11 cellular contexts compared by ENCODE assay signal in genomic region chr5:64947031-64947430, GRCh38.
DNase-seq lines count a peak whose midpoint lies in the region; ATAC-seq, FAIRE-seq and TF ChIP-seq lines count a peak whose summit lies in the region.
"Had no signal": no experiment of that assay in that cellular context is flagged by ENCODE, and none has a peak within 500 bp of the region (broad histone marks: within the 10 kb centered on the region; RNA-seq: fewer than 3 reads in every experiment).

No MANE protein-coding gene starts in this region.

- H3K27me3 ChIP-seq in endothelial cell of umbilical vein (ENCODE audit: control insufficient read depth in 2 of 2, insufficient read depth in 2 of 2, low read length in 2 of 2) (no peaks in the 10 kb centered on the region), thyroid gland (no peaks in the 10 kb centered on the region), MM.1S (replicated peaks; ENCODE audit: insufficient read depth, low read length) (no peaks in the 10 kb centered on the region)
- H3K27me3 ChIP-seq: heart right ventricle had no signal

- no peaks in the 10 kb centered on the region for H3K9me3 Mint-ChIP-seq in natural killer cell treated with Interleukin-12 subunit alpha and Interleukin-12 subunit beta and Interleukin-15 and Interleukin-18, amount 100 ng/mL, for 72 hours
- H3K9me3 Mint-ChIP-seq: central memory CD8-positive, alpha-beta T cell; stimulated activated memory B cell treated with anti-CD40 and anti-IgM and Interleukin-4, amounts not matched to agents 10 μg/mL and 1 μg/mL and 100 μg/mL, for 72 hours had no signal

- no peak overlapping the region for H3K4me3 Mint-ChIP-seq in natural killer cell treated with Interleukin-12 subunit alpha and Interleukin-12 subunit beta and Interleukin-15 and Interleukin-18, amount 100 ng/mL, for 72 hours
- H3K4me3 Mint-ChIP-seq: central memory CD8-positive, alpha-beta T cell; stimulated activated memory B cell treated with anti-CD40 and anti-IgM and Interleukin-4, amounts not matched to agents 10 μg/mL and 1 μg/mL and 100 μg/mL, for 72 hours had no signal

- dilution Hi-C loops in endothelial cell of umbilical vein (cut with MboI; ENCODE audit: extremely low pct_ligation_motif_present, low sequenced_read_pairs) = no loop called here

- CTCF ChIA-PET in endothelial cell of umbilical vein (lab: Charles Lee) = interaction anchor here (1.1 to 1.8 kb wide), 3 partner anchors 12 to 536 kb away, joined by 5 to 9 read pairs (median 8); no protein-coding TSS in a partner anchor

- no peaks in the 10 kb centered on the region for H3K36me3 Mint-ChIP-seq in natural killer cell treated with Interleukin-12 subunit alpha and Interleukin-12 subunit beta and Interleukin-15 and Interleukin-18, amount 100 ng/mL, for 72 hours

- no TSS peak for BruUV-seq in endothelial cell of umbilical vein (replicated peaks; lab: Mats Ljungman, UMichigan)

- H3K9ac ChIP-seq in endothelial cell of umbilical vein (replicated peaks; ENCODE audit: extremely low read depth, insufficient read depth, low read length) (no peak overlapping the region), MM.1S (ENCODE audit: low read length) (no peak overlapping the region)

- DNase-seq in left ventricle myocardium superior (no peak), Right ventricle myocardium inferior (ENCODE audit: missing footprints) (no peak), NCI-H526 (lab: John Stamatoyannopoulos, UW) (peak; percentile 62 to 65), endothelial cell of umbilical vein (ENCODE audit: low read depth, low spot score) (peak; percentile 81), thyroid gland (no peak), HK-2 (ENCODE audit: unreplicated experiment) (no peak), MM.1S (no peak)
- no peak for DNase-seq in natural killer cell treated with Interleukin-12 subunit alpha and Interleukin-12 subunit beta and Interleukin-15 and Interleukin-18, amount 100 ng/mL, for 72 hours (ENCODE audit: low spot score)
- DNase-seq: heart right ventricle had no signal

- no peaks in the 10 kb centered on the region for H3K9me2 ChIP-seq in MM.1S (replicated peaks; ENCODE audit: insufficient read depth, low read length)

- H3K4me3 ChIP-seq in endothelial cell of umbilical vein (replicated peaks in 1 of 3; ENCODE audit: insufficient read depth in 1 of 3, low read depth in 1 of 3, low read length in 3 of 3) (no peak overlapping the region), thyroid gland (replicated peaks in 1 of 3) (no peak overlapping the region), MM.1S (ENCODE audit: low read length) (no peak overlapping the region)
- H3K4me3 ChIP-seq: heart right ventricle had no signal

- H3K27me3 Mint-ChIP-seq in natural killer cell treated with Interleukin-12 subunit alpha and Interleukin-12 subunit beta and Interleukin-15 and Interleukin-18, amount 100 ng/mL, for 72 hours = no peaks in the 10 kb centered on the region
- H3K27me3 Mint-ChIP-seq: central memory CD8-positive, alpha-beta T cell; stimulated activated memory B cell treated with anti-CD40 and anti-IgM and Interleukin-4, amounts not matched to agents 10 μg/mL and 1 μg/mL and 100 μg/mL, for 72 hours had no signal

- ATAC-seq in left ventricle myocardium superior = peak; percentile 31
- ATAC-seq in Right ventricle myocardium inferior = no peak
- no peak for ATAC-seq in natural killer cell treated with Interleukin-12 subunit alpha and Interleukin-12 subunit beta and Interleukin-15 and Interleukin-18, amount 100 ng/mL, for 72 hours
- ATAC-seq: stimulated activated memory B cell treated with anti-CD40 and anti-IgM and Interleukin-4, amounts not matched to agents 10 μg/mL and 1 μg/mL and 100 μg/mL, for 72 hours had no signal

- no peak overlapping the region for H3K27ac Mint-ChIP-seq in natural killer cell treated with Interleukin-12 subunit alpha and Interleukin-12 subunit beta and Interleukin-15 and Interleukin-18, amount 100 ng/mL, for 72 hours
- H3K27ac Mint-ChIP-seq: stimulated activated memory B cell treated with anti-CD40 and anti-IgM and Interleukin-4, amounts not matched to agents 10 μg/mL and 1 μg/mL and 100 μg/mL, for 72 hours had no signal

- H2AFZ ChIP-seq in endothelial cell of umbilical vein (ENCODE audit: low read depth, low read length) (no peak overlapping the region), MM.1S (ENCODE audit: low read length) (no peak overlapping the region)

- intact Hi-C loops in left ventricle myocardium superior (cut with micrococcal nuclease) = no loop called here
- intact Hi-C loops in Right ventricle myocardium inferior (cut with DNase I) = no loop called here
- intact Hi-C loops in endothelial cell of umbilical vein (cut with micrococcal nuclease) = no loop called here
- intact Hi-C loops in thyroid gland (cut with DNase I) = no loop called here

- POLR2A ChIA-PET in endothelial cell of umbilical vein (lab: Charles Lee) = no interaction called here

- no peaks in the 10 kb centered on the region for H3K36me3 ChIP-seq in endothelial cell of umbilical vein (ENCODE audit: control insufficient read depth in 2 of 2, extremely low read depth in 1 of 2, insufficient read depth in 2 of 2, low read length in 2 of 2)
- H3K36me3 ChIP-seq in thyroid gland = no peaks in the 10 kb centered on the region
- no peaks in the 10 kb centered on the region for H3K36me3 ChIP-seq in MM.1S (replicated peaks; ENCODE audit: insufficient read depth, low read length)
- H3K36me3 ChIP-seq: heart right ventricle had no signal

- no peaks in the 10 kb centered on the region for H3K4me1 Mint-ChIP-seq in natural killer cell treated with Interleukin-12 subunit alpha and Interleukin-12 subunit beta and Interleukin-15 and Interleukin-18, amount 100 ng/mL, for 72 hours (ENCODE audit: low read depth in 2 of 2)
- H3K4me1 Mint-ChIP-seq: central memory CD8-positive, alpha-beta T cell; stimulated activated memory B cell treated with anti-CD40 and anti-IgM and Interleukin-4, amounts not matched to agents 10 μg/mL and 1 μg/mL and 100 μg/mL, for 72 hours had no signal

- H4K20me1 ChIP-seq in endothelial cell of umbilical vein (replicated peaks; ENCODE audit: control insufficient read depth, extremely low read depth, insufficient read depth, low read length) = no peaks in the 10 kb centered on the region
- H4K20me1 ChIP-seq in MM.1S (ENCODE audit: insufficient read depth, low read length) = no peaks in the 10 kb centered on the region

- H3K79me2 ChIP-seq in endothelial cell of umbilical vein (ENCODE audit: control insufficient read depth, insufficient read depth, low read length) (no peaks in the 10 kb centered on the region), MM.1S (ENCODE audit: low read length) (no peaks in the 10 kb centered on the region)

- TF ChIP-seq POLR2A in endothelial cell of umbilical vein (IDR thresholded peaks at IDR 0.05; ENCODE audit: low read depth, low read length) (no peak), thyroid gland (IDR thresholded peaks at IDR 0.05) (no peak)

- no peaks in the 10 kb centered on the region for H3K9me3 ChIP-seq in endothelial cell of umbilical vein (replicated peaks; ENCODE audit: control insufficient read depth, insufficient read depth, low read length)
- H3K9me3 ChIP-seq in thyroid gland = no peaks in the 10 kb centered on the region
- no peaks in the 10 kb centered on the region for H3K9me3 ChIP-seq in MM.1S (replicated peaks; ENCODE audit: insufficient read depth, low read length)
- H3K9me3 ChIP-seq: heart right ventricle had no signal

- WGBS in thyroid gland, 2 donors = 72 to 74% methylated on average over 1 of the region's 1 CpG

- no peak overlapping the region for H3K4me2 ChIP-seq in endothelial cell of umbilical vein (ENCODE audit: insufficient read depth, low read length)
- H3K4me2 ChIP-seq in MM.1S (ENCODE audit: low read depth, low read length) = no peak overlapping the region

- TF ChIP-seq CTCF in endothelial cell of umbilical vein (IDR thresholded peaks at IDR 0.05; ENCODE audit: extremely low read depth in 1 of 2, insufficient read depth in 1 of 2, low read depth in 1 of 2, low read length in 2 of 2) (no peak), thyroid gland (IDR thresholded peaks at IDR 0.05) (no peak), MM.1S (IDR thresholded peaks at IDR 0.05; ENCODE audit: low read length) (no peak)

- H3K9me1 ChIP-seq in endothelial cell of umbilical vein (replicated peaks; ENCODE audit: control insufficient read depth, extremely low read depth, insufficient read depth, low read length) = no peaks in the 10 kb centered on the region

- no peak for FAIRE-seq in endothelial cell of umbilical vein (lab: Jason Lieb, UNC)

- no peaks in the 10 kb centered on the region for H3F3A ChIP-seq in MM.1S (ENCODE audit: insufficient read depth, low read length)

- H3K27ac ChIP-seq in endothelial cell of umbilical vein (ENCODE audit: insufficient read depth, low read depth, low read length) (no peak overlapping the region), thyroid gland (no peak overlapping the region), MM.1S (ENCODE audit: low read length) (no peak overlapping the region)
- H3K27ac ChIP-seq: heart right ventricle had no signal

- H3K4me1 ChIP-seq in endothelial cell of umbilical vein (ENCODE audit: control insufficient read depth, extremely low read depth, insufficient read depth, low read length) (peaks cover 2% of the 10 kb centered on the region), thyroid gland (no peaks in the 10 kb centered on the region), MM.1S (ENCODE audit: low read length) (no peaks in the 10 kb centered on the region)

TF ChIP-seq in endothelial cell of umbilical vein, 7 proteins besides CTCF, POLR2A, EP300 and RAD21:
- TF ChIP-seq MYC (IDR thresholded peaks at IDR 0.05; ENCODE audit: low read depth, low read length) (no peak), GATA2 (IDR thresholded peaks at IDR 0.05; ENCODE audit: insufficient read depth, insufficient read length, low read depth, low read length) (no peak), MAX (IDR thresholded peaks at IDR 0.05; ENCODE audit: insufficient read depth, insufficient read length) (no peak), FOS (IDR thresholded peaks at IDR 0.05; ENCODE audit: borderline replicate concordance, insufficient read depth, low read length) (no peak), EZH2 (IDR thresholded peaks at IDR 0.05; ENCODE audit: borderline replicate concordance, low read depth, low read length, severe bottlenecking) (no peak), JUN (IDR thresholded peaks at IDR 0.05; ENCODE audit: borderline replicate concordance, insufficient read depth, insufficient read length, low read depth) (no peak), POLR2AphosphoS5 (IDR thresholded peaks at IDR 0.05; ENCODE audit: insufficient read depth, low read depth, low read length) (no peak)

Comparison
In these comparisons a context has a peak if more than half of its experiments do, and no peak if none do; other contexts are left out.
1. DNase-seq: peak in NCI-H526 (2 of 2) and endothelial cell of umbilical vein (single experiment); none in left ventricle myocardium superior (single experiment), Right ventricle myocardium inferior (single experiment), natural killer cell treated with Interleukin-12 subunit alpha and Interleukin-12 subunit beta and Interleukin-15 and Interleukin-18, amount 100 ng/mL, for 72 hours (single experiment), thyroid gland (0 of 2), HK-2 (single experiment) and MM.1S (single experiment).